ENCODE assay signal across 6 cellular contexts in genomic region chr2:169699173-169699572, GRCh38. TPM values are rescaled to one million over a fixed set of nuclear protein-coding genes. Genes with fewer than 3 reads are reported as not detected.
"Had no signal": no experiment of that assay in that cellular context is flagged by ENCODE, and none has a peak within 500 bp of the region (broad histone marks: within the 10 kb centered on the region; RNA-seq: fewer than 3 reads in every experiment).

No MANE protein-coding gene starts in this region.

RNA-seq across cellular contexts. Expression of gene CFAP210, which starts 5.0 kb away (rescaled TPM):
- total RNA-seq: subcutaneous adipose tissue, suprapubic skin, thoracic aorta, transverse colon, upper lobe of right lung, urinary bladder had no signal
